In the genomic region with DNA sequence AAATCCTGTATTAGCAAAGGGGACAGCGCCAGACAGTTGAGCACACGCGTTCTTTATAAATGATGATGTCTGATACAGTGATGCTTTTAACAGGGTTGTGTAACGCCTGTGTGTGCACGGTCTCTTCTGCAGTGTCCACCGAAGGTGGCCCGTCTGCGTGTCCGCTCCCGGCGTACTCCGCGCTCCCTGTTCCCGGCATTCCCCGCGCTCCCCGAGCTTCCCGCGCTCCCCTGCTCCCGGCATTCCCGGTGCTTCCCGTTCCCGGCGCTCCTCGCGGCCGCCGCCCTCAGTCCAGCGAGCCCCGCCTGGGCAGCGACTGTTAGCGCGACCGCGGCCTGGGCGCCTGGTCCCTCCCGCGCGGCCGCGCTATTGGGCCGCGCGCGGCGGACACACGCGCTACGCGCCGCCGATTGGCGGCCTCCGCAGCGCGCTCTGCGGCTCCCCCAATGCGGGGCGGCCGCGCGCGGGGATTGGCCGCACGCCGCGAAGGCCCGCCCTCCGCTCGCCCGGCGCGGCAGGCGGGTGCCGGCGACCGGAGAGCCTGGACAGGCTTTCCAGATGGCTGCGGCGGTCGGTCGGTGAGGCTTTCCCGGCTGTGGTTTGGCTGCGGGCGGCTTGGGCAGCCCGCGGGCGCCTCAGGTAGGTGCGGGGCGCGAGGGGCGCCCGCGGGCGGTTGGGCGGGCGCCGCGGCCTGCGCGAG, we compare ENCODE assay signal across 1 cellular context.
A peak's percentile ranks its signal among the peaks of the same experiment; 100 is the strongest.
TF ChIP-seq lines count a peak whose summit lies in the region.

A gene (plus strand): TSS at position 497 of the 700 bp plus-strand sequence. CDS start 5,723 bp downstream, outside the sequence.

TF ChIP-seq in HepG2, 621 proteins besides CTCF, POLR2A, EP300 and RAD21 (continued from another document):
- TF ChIP-seq HNF4G (IDR thresholded peaks at IDR 0.05; ENCODE audit: borderline replicate concordance, low read depth, low read length) (no peak), HNF4G (CRISPR knock-in tag; IDR thresholded peaks at IDR 0.05; ENCODE audit: borderline replicate concordance, low read depth) (peak; percentile 44; the same call in 1 of the 2 replicates), TBX2 (CRISPR knock-in tag; IDR thresholded peaks at IDR 0.05; ENCODE audit: borderline replicate concordance) (peak; percentile 75), ZSCAN9 (CRISPR knock-in tag; IDR thresholded peaks at IDR 0.05; ENCODE audit: borderline replicate concordance) (peak; percentile 83), ZNF563 (CRISPR knock-in tag; IDR thresholded peaks at IDR 0.05) (peak; percentile 47; the same call in 1 of the 2 replicates), SNRNP70 (IDR thresholded peaks at IDR 0.05; ENCODE audit: low read depth, low read length) (no peak), ZFYVE20 (CRISPR knock-in tag; IDR thresholded peaks at IDR 0.05; ENCODE audit: borderline replicate concordance, low read depth) (peak; percentile 93), TEAD3 (CRISPR knock-in tag; optimal IDR thresholded peaks at IDR 0.05; ENCODE audit: borderline replicate concordance) (peak; percentile 93), DR1 (CRISPR knock-in tag; IDR thresholded peaks at IDR 0.05) (peak; percentile 86), ZNF260 (CRISPR knock-in tag; IDR thresholded peaks at IDR 0.05; ENCODE audit: borderline replicate concordance, low read depth) (no peak), SPEN (CRISPR knock-in tag; IDR thresholded peaks at IDR 0.05; ENCODE audit: low read depth) (peak; percentile 99), NR2C2 (CRISPR knock-in tag; IDR thresholded peaks at IDR 0.05; ENCODE audit: borderline replicate concordance) (peak; percentile 73; the same call in 1 of the 2 replicates), ZNF3 (CRISPR knock-in tag; IDR thresholded peaks at IDR 0.05) (peak; percentile 40; the same call in 1 of the 2 replicates), KDM5B (CRISPR knock-in tag; IDR thresholded peaks at IDR 0.05; ENCODE audit: borderline replicate concordance) (peak; percentile 82; the same call in 1 of the 2 replicates), ZNF34 (CRISPR knock-in tag; IDR thresholded peaks at IDR 0.05; ENCODE audit: borderline replicate concordance) (peak; percentile 61; the same call in 1 of the 2 replicates)
- TF ChIP-seq, protein P1, sequence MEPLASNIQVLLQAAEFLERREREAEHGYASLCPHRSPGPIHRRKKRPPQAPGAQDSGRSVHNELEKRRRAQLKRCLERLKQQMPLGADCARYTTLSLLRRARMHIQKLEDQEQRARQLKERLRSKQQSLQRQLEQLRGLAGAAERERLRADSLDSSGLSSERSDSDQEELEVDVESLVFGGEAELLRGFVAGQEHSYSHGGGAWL (CRISPR knock-in tag; IDR thresholded peaks at IDR 0.05) = peak; percentile 94; the same call in 1 of the 2 replicates
- TF ChIP-seq, protein P2, sequence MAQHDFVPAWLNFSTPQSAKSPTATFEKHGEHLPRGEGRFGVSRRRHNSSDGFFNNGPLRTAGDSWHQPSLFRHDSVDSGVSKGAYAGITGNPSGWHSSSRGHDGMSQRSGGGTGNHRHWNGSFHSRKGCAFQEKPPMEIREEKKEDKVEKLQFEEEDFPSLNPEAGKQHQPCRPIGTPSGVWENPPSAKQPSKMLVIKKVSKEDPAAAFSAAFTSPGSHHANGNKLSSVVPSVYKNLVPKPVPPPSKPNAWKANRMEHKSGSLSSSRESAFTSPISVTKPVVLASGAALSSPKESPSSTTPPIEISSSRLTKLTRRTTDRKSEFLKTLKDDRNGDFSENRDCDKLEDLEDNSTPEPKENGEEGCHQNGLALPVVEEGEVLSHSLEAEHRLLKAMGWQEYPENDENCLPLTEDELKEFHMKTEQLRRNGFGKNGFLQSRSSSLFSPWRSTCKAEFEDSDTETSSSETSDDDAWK (CRISPR knock-in tag; IDR thresholded peaks at IDR 0.05) = no peak
